ENCODE assay signal across 1 cellular context in genomic region chr5:14218897-14219573, GRCh38.
TF ChIP-seq lines count a peak whose summit lies in the region.

No MANE protein-coding gene starts in this region.

TF ChIP-seq in HepG2, 621 proteins besides CTCF, POLR2A, EP300 and RAD21 (continued from another document):
- TF ChIP-seq TFDP1 (CRISPR knock-in tag; IDR thresholded peaks at IDR 0.05; ENCODE audit: borderline replicate concordance) (no peak), SPEN (CRISPR knock-in tag; IDR thresholded peaks at IDR 0.05; ENCODE audit: low read depth) (no peak), GZF1 (CRISPR knock-in tag; IDR thresholded peaks at IDR 0.05) (no peak), ZNF557 (CRISPR knock-in tag; IDR thresholded peaks at IDR 0.05) (no peak), YEATS2 (CRISPR knock-in tag; IDR thresholded peaks at IDR 0.05; ENCODE audit: borderline replicate concordance) (no peak), MED13 (CRISPR knock-in tag; IDR thresholded peaks at IDR 0.05) (no peak), ZNF431 (CRISPR knock-in tag; IDR thresholded peaks at IDR 0.05; ENCODE audit: borderline replicate concordance, low read depth) (no peak), KLF15 (CRISPR knock-in tag; IDR thresholded peaks at IDR 0.05; ENCODE audit: borderline replicate concordance) (no peak), ZNF235 (CRISPR knock-in tag; IDR thresholded peaks at IDR 0.05; ENCODE audit: borderline replicate concordance) (no peak)
- TF ChIP-seq, protein P1, sequence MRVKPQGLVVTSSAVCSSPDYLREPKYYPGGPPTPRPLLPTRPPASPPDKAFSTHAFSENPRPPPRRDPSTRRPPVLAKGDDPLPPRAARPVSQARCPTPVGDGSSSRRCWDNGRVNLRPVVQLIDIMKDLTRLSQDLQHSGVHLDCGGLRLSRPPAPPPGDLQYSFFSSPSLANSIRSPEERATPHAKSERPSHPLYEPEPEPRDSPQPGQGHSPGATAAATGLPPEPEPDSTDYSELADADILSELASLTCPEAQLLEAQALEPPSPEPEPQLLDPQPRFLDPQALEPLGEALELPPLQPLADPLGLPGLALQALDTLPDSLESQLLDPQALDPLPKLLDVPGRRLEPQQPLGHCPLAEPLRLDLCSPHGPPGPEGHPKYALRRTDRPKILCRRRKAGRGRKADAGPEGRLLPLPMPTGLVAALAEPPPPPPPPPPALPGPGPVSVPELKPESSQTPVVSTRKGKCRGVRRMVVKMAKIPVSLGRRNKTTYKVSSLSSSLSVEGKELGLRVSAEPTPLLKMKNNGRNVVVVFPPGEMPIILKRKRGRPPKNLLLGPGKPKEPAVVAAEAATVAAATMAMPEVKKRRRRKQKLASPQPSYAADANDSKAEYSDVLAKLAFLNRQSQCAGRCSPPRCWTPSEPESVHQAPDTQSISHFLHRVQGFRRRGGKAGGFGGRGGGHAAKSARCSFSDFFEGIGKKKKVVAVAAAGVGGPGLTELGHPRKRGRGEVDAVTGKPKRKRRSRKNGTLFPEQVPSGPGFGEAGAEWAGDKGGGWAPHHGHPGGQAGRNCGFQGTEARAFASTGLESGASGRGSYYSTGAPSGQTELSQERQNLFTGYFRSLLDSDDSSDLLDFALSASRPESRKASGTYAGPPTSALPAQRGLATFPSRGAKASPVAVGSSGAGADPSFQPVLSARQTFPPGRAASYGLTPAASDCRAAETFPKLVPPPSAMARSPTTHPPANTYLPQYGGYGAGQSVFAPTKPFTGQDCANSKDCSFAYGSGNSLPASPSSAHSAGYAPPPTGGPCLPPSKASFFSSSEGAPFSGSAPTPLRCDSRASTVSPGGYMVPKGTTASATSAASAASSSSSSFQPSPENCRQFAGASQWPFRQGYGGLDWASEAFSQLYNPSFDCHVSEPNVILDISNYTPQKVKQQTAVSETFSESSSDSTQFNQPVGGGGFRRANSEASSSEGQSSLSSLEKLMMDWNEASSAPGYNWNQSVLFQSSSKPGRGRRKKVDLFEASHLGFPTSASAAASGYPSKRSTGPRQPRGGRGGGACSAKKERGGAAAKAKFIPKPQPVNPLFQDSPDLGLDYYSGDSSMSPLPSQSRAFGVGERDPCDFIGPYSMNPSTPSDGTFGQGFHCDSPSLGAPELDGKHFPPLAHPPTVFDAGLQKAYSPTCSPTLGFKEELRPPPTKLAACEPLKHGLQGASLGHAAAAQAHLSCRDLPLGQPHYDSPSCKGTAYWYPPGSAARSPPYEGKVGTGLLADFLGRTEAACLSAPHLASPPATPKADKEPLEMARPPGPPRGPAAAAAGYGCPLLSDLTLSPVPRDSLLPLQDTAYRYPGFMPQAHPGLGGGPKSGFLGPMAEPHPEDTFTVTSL (CRISPR knock-in tag; IDR thresholded peaks at IDR 0.05; ENCODE audit: borderline replicate concordance), result no peak
- TF ChIP-seq, protein P2, sequence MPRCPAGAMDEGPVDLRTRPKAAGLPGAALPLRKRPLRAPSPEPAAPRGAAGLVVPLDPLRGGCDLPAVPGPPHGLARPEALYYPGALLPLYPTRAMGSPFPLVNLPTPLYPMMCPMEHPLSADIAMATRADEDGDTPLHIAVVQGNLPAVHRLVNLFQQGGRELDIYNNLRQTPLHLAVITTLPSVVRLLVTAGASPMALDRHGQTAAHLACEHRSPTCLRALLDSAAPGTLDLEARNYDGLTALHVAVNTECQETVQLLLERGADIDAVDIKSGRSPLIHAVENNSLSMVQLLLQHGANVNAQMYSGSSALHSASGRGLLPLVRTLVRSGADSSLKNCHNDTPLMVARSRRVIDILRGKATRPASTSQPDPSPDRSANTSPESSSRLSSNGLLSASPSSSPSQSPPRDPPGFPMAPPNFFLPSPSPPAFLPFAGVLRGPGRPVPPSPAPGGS (CRISPR knock-in tag; IDR thresholded peaks at IDR 0.05), result no peak
